ENCODE assay signal across 8 cellular contexts in the genomic region with DNA sequence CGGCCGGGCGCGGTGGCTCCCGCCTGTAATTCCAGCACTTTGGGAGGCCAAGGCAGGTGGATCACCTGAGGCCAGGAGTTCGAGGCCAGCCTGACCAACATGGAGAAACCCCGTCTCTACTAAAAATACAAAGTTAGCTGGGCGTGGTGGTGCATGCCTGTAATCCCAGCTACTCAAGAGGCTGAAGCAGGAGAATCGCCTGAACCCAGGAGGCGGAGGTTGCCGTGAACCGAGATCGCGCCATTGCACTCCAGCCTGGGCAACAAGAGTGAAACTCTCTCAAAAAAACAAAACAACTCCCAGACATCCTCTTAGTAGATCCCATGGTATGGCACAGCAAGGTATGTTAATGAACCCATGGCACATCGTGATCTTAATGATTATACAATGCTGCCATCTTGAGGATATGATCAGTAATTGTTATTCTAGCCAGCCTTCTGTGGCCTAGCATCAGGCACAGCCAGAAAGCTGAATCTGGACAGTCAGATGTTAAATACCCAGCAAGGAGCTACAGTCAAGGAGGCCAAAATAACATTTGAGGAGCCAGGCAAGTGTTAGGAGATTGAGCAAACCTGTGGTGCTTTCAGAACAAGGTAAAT. TPM values are rescaled to one million over a fixed set of nuclear protein-coding genes. Genes with fewer than 3 reads are reported as not detected.
DNase-seq lines count a peak whose midpoint lies in the region; ATAC-seq and TF ChIP-seq lines count a peak whose summit lies in the region.
"Not testable (repeated sequence)": the region's sequence is repeated elsewhere in the genome, so short reads cannot be mapped to it uniquely, and the experiment has no call there.

No MANE protein-coding gene starts in this region.

- H3K4me3 Mint-ChIP-seq in progenitor cell of endocrine pancreas (ENCODE audit: low read depth), result not testable (repeated sequence)

- not testable (repeated sequence) for H3K27ac Mint-ChIP-seq in progenitor cell of endocrine pancreas

- ATAC-seq in GM18867 (IDR thresholded peaks at IDR 0.05; ENCODE audit: unreplicated experiment), result peak; percentile 88
- peak; percentile 95 for ATAC-seq in HG02870 (IDR thresholded peaks at IDR 0.05; ENCODE audit: unreplicated experiment)
- ATAC-seq in left cardiac atrium, result peak; percentile 82

- peak; percentile 70 for TF ChIP-seq CTCF in progenitor cell of endocrine pancreas (IDR thresholded peaks at IDR 0.05; ENCODE audit: unreplicated experiment)

- H3K36me3 Mint-ChIP-seq in progenitor cell of endocrine pancreas (ENCODE audit: insufficient read depth), result not testable (repeated sequence)

- not testable (repeated sequence) for H3K27me3 Mint-ChIP-seq in progenitor cell of endocrine pancreas

- DNase-seq in Ammon's horn (ENCODE audit: low spot score), result peak; percentile 89
- peak; percentile 84 for DNase-seq in NAMALWA (ENCODE audit: low spot score)
- peak; percentile 79 for DNase-seq in RPMI7951 (ENCODE audit: low read depth)
- peak; percentile 89 for DNase-seq in astrocyte of the hippocampus (ENCODE audit: low read depth, low spot score)
- not testable (repeated sequence) for DNase-seq in left cardiac atrium; progenitor cell of endocrine pancreas (ENCODE audit: low spot score, unreplicated experiment)

- not testable (repeated sequence) for H3K9me3 Mint-ChIP-seq in progenitor cell of endocrine pancreas (ENCODE audit: low read depth)

- H3K4me1 Mint-ChIP-seq in progenitor cell of endocrine pancreas (ENCODE audit: low read depth), result not testable (repeated sequence)

- intact Hi-C loops in left cardiac atrium (cut with DNase I), result loop anchor here (2.0 to 10.0 kb wide), 5 partner anchors 122 to 420 kb away; partner anchors contain the start of gene ABLIM3 (in 1 of the 2)

RNA-seq across cellular contexts. Expression of gene CSNK1A1, which starts 13.4 kb away (rescaled TPM):
- 209 and 245 TPM in 2 replicates for total RNA-seq in RPMI7951 (2014; rRNA removed; shearing (Covaris generic))
- total RNA-seq in left cardiac atrium (100 to 1,000 TPM; 212 to 342 TPM), progenitor cell of endocrine pancreas (213 and 219 TPM in 2 replicates)

RNA-seq across cellular contexts. Expression of gene ARHGEF37, which starts 16.7 kb away (rescaled TPM):
- total RNA-seq in RPMI7951 (2014; rRNA removed; shearing (Covaris generic)), result 0.24 and 0.29 TPM in 2 replicates
- total RNA-seq in left cardiac atrium (10 to 100 TPM; 14.1 to 17.3 TPM), progenitor cell of endocrine pancreas (2.4 and 3.3 TPM in 2 replicates)
